Comparison of ENCODE assay signal across 27 cellular contexts in the genomic region with DNA sequence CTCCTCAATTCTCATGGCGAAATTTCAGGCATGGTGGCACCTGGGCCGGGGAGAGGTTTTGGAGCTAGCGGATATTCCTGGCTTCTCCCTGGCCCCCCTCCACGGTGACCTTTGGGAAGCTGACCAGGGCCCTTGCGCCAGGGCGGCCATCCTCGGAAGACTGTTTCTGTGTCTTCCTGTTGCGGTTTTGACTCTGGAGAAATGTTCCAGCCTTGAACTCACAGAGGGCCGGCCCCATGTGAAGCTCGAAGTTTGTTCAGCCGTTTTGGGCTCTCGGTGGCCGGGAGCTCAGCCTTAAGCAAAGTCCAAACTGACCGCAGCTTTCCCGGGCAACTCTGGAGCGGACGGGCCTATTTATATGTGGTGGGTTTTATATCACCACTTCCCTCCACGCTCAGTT. TPM values are rescaled to one million over a fixed set of nuclear protein-coding genes. Genes with fewer than 3 reads are reported as not detected.
"Had no signal": no experiment of that assay in that cellular context is flagged by ENCODE, and none has a peak within 500 bp of the region (broad histone marks: within the 10 kb centered on the region; RNA-seq: fewer than 3 reads in every experiment).

No MANE protein-coding gene starts in this region.

- H3K9me3 ChIP-seq: left ventricle myocardium inferior, neutrophil, pancreas, prostate gland, spleen, suprapubic skin, tibial nerve, uterus had no signal

- H3K4me1 Mint-ChIP-seq: natural killer cell; stimulated activated effector memory CD8-positive, alpha-beta T cell treated with anti-CD3 and anti-CD28 coated beads, Interleukin-12 subunit alpha, Interleukin-12 subunit beta, amount 100 ng/mL, for 72 hours had no signal

- H3K4me1 ChIP-seq: neural progenitor cell, pancreas, prostate gland, tibial nerve, uterus had no signal

- H3K27me3 Mint-ChIP-seq: stimulated activated naive CD8-positive, alpha-beta T cell treated with anti-CD3 and anti-CD28 coated beads, Interleukin-15, Interleukin-2, amounts not matched to agents 100 ng/mL and 50 ng/mL, for 24 hours had no signal

- H3K27ac Mint-ChIP-seq: mesothelial cell of epicardium; natural killer cell; nephron progenitor cell; neural progenitor cell; stimulated activated effector memory CD8-positive, alpha-beta T cell treated with anti-CD3 and anti-CD28 coated beads, Interleukin-12 subunit alpha, Interleukin-12 subunit beta, amount 100 ng/mL, for 72 hours; stimulated activated naive CD8-positive, alpha-beta T cell treated with anti-CD3 and anti-CD28 coated beads, Interleukin-15, Interleukin-2, amounts not matched to agents 100 ng/mL and 50 ng/mL, for 24 hours; type B pancreatic cell had no signal

- H3K4me3 Mint-ChIP-seq: mesothelial cell of epicardium; naive B cell; natural killer cell; nephron progenitor cell; neural progenitor cell; stimulated activated effector memory CD8-positive, alpha-beta T cell treated with anti-CD3 and anti-CD28 coated beads, Interleukin-12 subunit alpha, Interleukin-12 subunit beta, amount 100 ng/mL, for 72 hours; stimulated activated naive CD8-positive, alpha-beta T cell treated with anti-CD3 and anti-CD28 coated beads, Interleukin-15, Interleukin-2, amounts not matched to agents 100 ng/mL and 50 ng/mL, for 24 hours; type B pancreatic cell had no signal

- H3K4me2 ChIP-seq: hepatocyte, neural progenitor cell had no signal

- H3K27ac ChIP-seq: hepatocyte, left ventricle myocardium inferior, neural progenitor cell, neutrophil, pancreas, prostate gland, skin epidermis, spleen, suprapubic skin, tibial nerve, uterus had no signal

- DNase-seq: islet precursor cell; left ventricle myocardium inferior; mesendoderm; naive B cell; natural killer cell; nephron progenitor cell; occipital lobe; pancreas; retina; right cardiac atrium; spleen; stimulated activated CD4-positive, alpha-beta T cell treated with anti-CD3 and anti-CD28 coated beads, Interleukin-4, amount 100 ng/mL, for 24 hours; stimulated activated naive CD4-positive, alpha-beta T cell; uterus had no signal

- H2AFZ ChIP-seq: hepatocyte, neural progenitor cell had no signal

- H3K9ac ChIP-seq: neural progenitor cell had no signal

- H3K79me2 ChIP-seq: hepatocyte had no signal

- H3K36me3 ChIP-seq: left ventricle myocardium inferior, neural progenitor cell, neutrophil, pancreas, prostate gland, spleen, suprapubic skin, tibial nerve, uterus had no signal

- H3K27me3 ChIP-seq: hepatocyte, pancreas, spleen, suprapubic skin, uterus had no signal

- H3K36me3 Mint-ChIP-seq: mesothelial cell of epicardium; naive B cell; natural killer cell; neural progenitor cell; stimulated activated effector memory CD8-positive, alpha-beta T cell treated with anti-CD3 and anti-CD28 coated beads, Interleukin-12 subunit alpha, Interleukin-12 subunit beta, amount 100 ng/mL, for 72 hours; type B pancreatic cell had no signal

- H3K9me3 Mint-ChIP-seq: mesothelial cell of epicardium; natural killer cell; nephron progenitor cell; neural progenitor cell; stimulated activated effector memory CD8-positive, alpha-beta T cell treated with anti-CD3 and anti-CD28 coated beads, Interleukin-12 subunit alpha, Interleukin-12 subunit beta, amount 100 ng/mL, for 72 hours; stimulated activated naive CD8-positive, alpha-beta T cell treated with anti-CD3 and anti-CD28 coated beads, Interleukin-15, Interleukin-2, amounts not matched to agents 100 ng/mL and 50 ng/mL, for 24 hours; type B pancreatic cell had no signal

- H3K4me3 ChIP-seq: hepatocyte, left ventricle myocardium inferior, lung, neural progenitor cell, pancreas, prostate gland, skin epidermis, spleen, suprapubic skin, tibial nerve, uterus had no signal

RNA-seq across cellular contexts. Expression of gene WNT4, which starts 17.0 kb away (rescaled TPM):
- total RNA-seq: left ventricle myocardium inferior, mononuclear cell, natural killer cell had no signal
